Comparison of ENCODE assay signal across 1 cellular context in genomic region chr14:90534838-90535555, GRCh38.
TF ChIP-seq lines count a peak whose summit lies in the region.

No MANE protein-coding gene starts in this region.

TF ChIP-seq in HCT116, 20 proteins besides CTCF, POLR2A, EP300 and RAD21 (continued from another document):
- TF ChIP-seq ATF3 (IDR thresholded peaks at IDR 0.05) (no peak), FOSL1 (IDR thresholded peaks at IDR 0.05; ENCODE audit: low read depth) (no peak), ZFX (IDR thresholded peaks at IDR 0.05) (no peak), TCF7L2 (IDR thresholded peaks at IDR 0.05; ENCODE audit: borderline replicate concordance, extremely low read depth, insufficient read depth, insufficient read length) (no peak), SRF (IDR thresholded peaks at IDR 0.05; ENCODE audit: low read depth) (no peak), YY1 (IDR thresholded peaks at IDR 0.05; ENCODE audit: extremely low read depth, insufficient replicate concordance, low read depth, low read length) (no peak), SIN3A (IDR thresholded peaks at IDR 0.05; ENCODE audit: low read depth) (no peak), JUND (IDR thresholded peaks at IDR 0.05) (no peak), EGR1 (IDR thresholded peaks at IDR 0.05; ENCODE audit: low read depth) (no peak), EZH2phosphoT487 (IDR thresholded peaks at IDR 0.05; ENCODE audit: borderline replicate concordance) (no peak), EZH2 (IDR thresholded peaks at IDR 0.05) (no peak), ELF1 (IDR thresholded peaks at IDR 0.05; ENCODE audit: borderline replicate concordance, low read depth) (no peak), CBX3 (IDR thresholded peaks at IDR 0.05; ENCODE audit: low read depth) (no peak), ZNF274 (IDR thresholded peaks at IDR 0.05; ENCODE audit: low read depth, low read length) (no peak), SP1 (IDR thresholded peaks at IDR 0.05; ENCODE audit: low read depth) (no peak)
- TF ChIP-seq, protein P1, sequence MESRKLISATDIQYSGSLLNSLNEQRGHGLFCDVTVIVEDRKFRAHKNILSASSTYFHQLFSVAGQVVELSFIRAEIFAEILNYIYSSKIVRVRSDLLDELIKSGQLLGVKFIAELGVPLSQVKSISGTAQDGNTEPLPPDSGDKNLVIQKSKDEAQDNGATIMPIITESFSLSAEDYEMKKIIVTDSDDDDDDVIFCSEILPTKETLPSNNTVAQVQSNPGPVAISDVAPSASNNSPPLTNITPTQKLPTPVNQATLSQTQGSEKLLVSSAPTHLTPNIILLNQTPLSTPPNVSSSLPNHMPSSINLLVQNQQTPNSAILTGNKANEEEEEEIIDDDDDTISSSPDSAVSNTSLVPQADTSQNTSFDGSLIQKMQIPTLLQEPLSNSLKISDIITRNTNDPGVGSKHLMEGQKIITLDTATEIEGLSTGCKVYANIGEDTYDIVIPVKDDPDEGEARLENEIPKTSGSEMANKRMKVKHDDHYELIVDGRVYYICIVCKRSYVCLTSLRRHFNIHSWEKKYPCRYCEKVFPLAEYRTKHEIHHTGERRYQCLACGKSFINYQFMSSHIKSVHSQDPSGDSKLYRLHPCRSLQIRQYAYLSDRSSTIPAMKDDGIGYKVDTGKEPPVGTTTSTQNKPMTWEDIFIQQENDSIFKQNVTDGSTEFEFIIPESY (IDR thresholded peaks at IDR 0.05; ENCODE audit: extremely low read depth, insufficient replicate concordance, low read length): no peak
- TF ChIP-seq, protein P2, sequence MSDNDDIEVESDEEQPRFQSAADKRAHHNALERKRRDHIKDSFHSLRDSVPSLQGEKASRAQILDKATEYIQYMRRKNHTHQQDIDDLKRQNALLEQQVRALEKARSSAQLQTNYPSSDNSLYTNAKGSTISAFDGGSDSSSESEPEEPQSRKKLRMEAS (IDR thresholded peaks at IDR 0.05): no peak
- TF ChIP-seq, protein P3, sequence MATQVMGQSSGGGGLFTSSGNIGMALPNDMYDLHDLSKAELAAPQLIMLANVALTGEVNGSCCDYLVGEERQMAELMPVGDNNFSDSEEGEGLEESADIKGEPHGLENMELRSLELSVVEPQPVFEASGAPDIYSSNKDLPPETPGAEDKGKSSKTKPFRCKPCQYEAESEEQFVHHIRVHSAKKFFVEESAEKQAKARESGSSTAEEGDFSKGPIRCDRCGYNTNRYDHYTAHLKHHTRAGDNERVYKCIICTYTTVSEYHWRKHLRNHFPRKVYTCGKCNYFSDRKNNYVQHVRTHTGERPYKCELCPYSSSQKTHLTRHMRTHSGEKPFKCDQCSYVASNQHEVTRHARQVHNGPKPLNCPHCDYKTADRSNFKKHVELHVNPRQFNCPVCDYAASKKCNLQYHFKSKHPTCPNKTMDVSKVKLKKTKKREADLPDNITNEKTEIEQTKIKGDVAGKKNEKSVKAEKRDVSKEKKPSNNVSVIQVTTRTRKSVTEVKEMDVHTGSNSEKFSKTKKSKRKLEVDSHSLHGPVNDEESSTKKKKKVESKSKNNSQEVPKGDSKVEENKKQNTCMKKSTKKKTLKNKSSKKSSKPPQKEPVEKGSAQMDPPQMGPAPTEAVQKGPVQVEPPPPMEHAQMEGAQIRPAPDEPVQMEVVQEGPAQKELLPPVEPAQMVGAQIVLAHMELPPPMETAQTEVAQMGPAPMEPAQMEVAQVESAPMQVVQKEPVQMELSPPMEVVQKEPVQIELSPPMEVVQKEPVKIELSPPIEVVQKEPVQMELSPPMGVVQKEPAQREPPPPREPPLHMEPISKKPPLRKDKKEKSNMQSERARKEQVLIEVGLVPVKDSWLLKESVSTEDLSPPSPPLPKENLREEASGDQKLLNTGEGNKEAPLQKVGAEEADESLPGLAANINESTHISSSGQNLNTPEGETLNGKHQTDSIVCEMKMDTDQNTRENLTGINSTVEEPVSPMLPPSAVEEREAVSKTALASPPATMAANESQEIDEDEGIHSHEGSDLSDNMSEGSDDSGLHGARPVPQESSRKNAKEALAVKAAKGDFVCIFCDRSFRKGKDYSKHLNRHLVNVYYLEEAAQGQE (IDR thresholded peaks at IDR 0.05; ENCODE audit: low read depth): no peak
